Comparison of ENCODE assay signal across 13 cellular contexts in the genomic region with DNA sequence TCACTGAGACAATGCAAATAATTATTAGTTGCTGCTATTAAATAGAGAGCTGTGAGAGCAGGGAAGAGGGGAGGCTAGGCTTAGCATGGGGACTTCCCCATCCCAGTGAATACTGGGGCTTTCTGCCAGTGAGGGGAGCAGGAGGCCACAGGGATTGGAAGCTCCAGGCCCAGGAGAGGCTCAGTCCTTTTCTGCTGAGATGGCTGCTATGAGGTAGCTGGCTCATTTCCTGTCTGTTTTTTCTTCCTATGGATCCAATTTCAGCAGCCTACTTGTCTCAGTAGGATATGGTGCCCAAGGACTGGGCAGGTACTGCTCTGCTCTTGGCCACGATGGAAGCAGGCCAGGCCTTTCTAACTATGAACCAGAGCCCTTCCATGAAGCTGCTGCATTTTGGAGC. TPM values are rescaled to one million over a fixed set of nuclear protein-coding genes. Genes with fewer than 3 reads are reported as not detected.
DNase-seq lines count a peak whose midpoint lies in the region; ATAC-seq and TF ChIP-seq lines count a peak whose summit lies in the region.
"Had no signal": no experiment of that assay in that cellular context is flagged by ENCODE, and none has a peak within 500 bp of the region (broad histone marks: within the 10 kb centered on the region; RNA-seq: fewer than 3 reads in every experiment).

No MANE protein-coding gene starts in this region.

- H3K9me3 Mint-ChIP-seq in activated naive CD8-positive, alpha-beta T cell treated with anti-CD3 and anti-CD28 coated beads for 36 hours = no peaks in the 10 kb centered on the region
- H3K9me3 Mint-ChIP-seq in activated naive CD8-positive, alpha-beta T cell treated with anti-CD3 and anti-CD28 coated beads, Interleukin-2, amount 50 U/mL, for 24 hours = no peaks in the 10 kb centered on the region
- H3K9me3 Mint-ChIP-seq in natural killer cell treated with Interleukin-12 subunit alpha and Interleukin-12 subunit beta and Interleukin-15 and Interleukin-18, amount 100 ng/mL, for 72 hours = no peaks in the 10 kb centered on the region
- H3K9me3 Mint-ChIP-seq in Calu3 (ENCODE audit: low read depth, unreplicated experiment) = no peaks in the 10 kb centered on the region

- CTCF ChIA-PET in Calu3 (lab: Charles Lee) = interaction anchor here (1.2 to 1.5 kb wide), 2 partner anchors 9 to 21 kb away, joined by 9 to 10 read pairs; a partner anchor contains a TSS

- intact Hi-C loops in Calu3 (cut with micrococcal nuclease; ENCODE audit: unreplicated experiment) = loop anchor here (5.0 kb wide), 2 partner anchors 59 to 101 kb away; a partner anchor contains a TSS

- peak overlapping the region; percentile 84 for H3K27ac ChIP-seq in SK-N-MC

- peaks cover 20% of the 10 kb centered on the region for H3K4me1 Mint-ChIP-seq in activated naive CD8-positive, alpha-beta T cell treated with anti-CD3 and anti-CD28 coated beads for 36 hours
- H3K4me1 Mint-ChIP-seq in activated naive CD8-positive, alpha-beta T cell treated with anti-CD3 and anti-CD28 coated beads, Interleukin-2, amount 50 U/mL, for 24 hours = peaks cover 19% of the 10 kb centered on the region
- H3K4me1 Mint-ChIP-seq in natural killer cell treated with Interleukin-12 subunit alpha and Interleukin-12 subunit beta and Interleukin-15 and Interleukin-18, amount 100 ng/mL, for 72 hours (ENCODE audit: low read depth in 2 of 2) = peaks cover 8 to 11% of the 10 kb centered on the region in 2 donors
- no peaks in the 10 kb centered on the region for H3K4me1 Mint-ChIP-seq in Calu3 (ENCODE audit: low read depth, unreplicated experiment)

- peaks cover 21% of the 10 kb centered on the region for H3K36me3 Mint-ChIP-seq in activated naive CD8-positive, alpha-beta T cell treated with anti-CD3 and anti-CD28 coated beads for 36 hours
- peaks cover 20% of the 10 kb centered on the region for H3K36me3 Mint-ChIP-seq in activated naive CD8-positive, alpha-beta T cell treated with anti-CD3 and anti-CD28 coated beads, Interleukin-2, amount 50 U/mL, for 24 hours (ENCODE audit: low read depth)
- H3K36me3 Mint-ChIP-seq in natural killer cell treated with Interleukin-12 subunit alpha and Interleukin-12 subunit beta and Interleukin-15 and Interleukin-18, amount 100 ng/mL, for 72 hours = peaks cover 3% of the 10 kb centered on the region
- H3K36me3 Mint-ChIP-seq in Calu3 (ENCODE audit: insufficient read depth, unreplicated experiment) = peaks cover 24% of the 10 kb centered on the region

- H3K36me3 ChIP-seq in SK-N-MC (ENCODE audit: insufficient read depth, low read length) = peaks cover 54% of the 10 kb centered on the region

- H3K4me3 Mint-ChIP-seq in activated naive CD8-positive, alpha-beta T cell treated with anti-CD3 and anti-CD28 coated beads for 36 hours = no peak overlapping the region
- no peak overlapping the region for H3K4me3 Mint-ChIP-seq in activated naive CD8-positive, alpha-beta T cell treated with anti-CD3 and anti-CD28 coated beads, Interleukin-2, amount 50 U/mL, for 24 hours
- H3K4me3 Mint-ChIP-seq in natural killer cell treated with Interleukin-12 subunit alpha and Interleukin-12 subunit beta and Interleukin-15 and Interleukin-18, amount 100 ng/mL, for 72 hours = no peak overlapping the region
- H3K4me3 Mint-ChIP-seq in Calu3 (ENCODE audit: low read depth, unreplicated experiment) = no peak overlapping the region

- BruUV-seq in Calu3 (replicated peaks; lab: Mats Ljungman, UMichigan) = no TSS peak

- no peak overlapping the region for H3K4me3 ChIP-seq in SK-N-MC
- no peak overlapping the region for H3K4me3 ChIP-seq in fibroblast of pulmonary artery (replicated peaks; ENCODE audit: low read depth, low read length)

- ATAC-seq in activated naive CD8-positive, alpha-beta T cell treated with anti-CD3 and anti-CD28 coated beads, Interleukin-2, amount 50 U/mL, for 24 hours = no peak
- no peak for ATAC-seq in natural killer cell treated with Interleukin-12 subunit alpha and Interleukin-12 subunit beta and Interleukin-15 and Interleukin-18, amount 100 ng/mL, for 72 hours

- H3K9ac ChIP-seq in SK-N-MC (ENCODE audit: insufficient read length) = peak overlapping the region; percentile 14

- TF ChIP-seq CTCF in fibroblast of pulmonary artery (IDR thresholded peaks at IDR 0.05; ENCODE audit: low read length, missing control alignments) (no peak), Calu3 (IDR thresholded peaks at IDR 0.05; ENCODE audit: unreplicated experiment) (no peak)

- H3K27me3 Mint-ChIP-seq in activated naive CD8-positive, alpha-beta T cell treated with anti-CD3 and anti-CD28 coated beads for 36 hours = no peaks in the 10 kb centered on the region
- no peaks in the 10 kb centered on the region for H3K27me3 Mint-ChIP-seq in activated naive CD8-positive, alpha-beta T cell treated with anti-CD3 and anti-CD28 coated beads, Interleukin-2, amount 50 U/mL, for 24 hours
- H3K27me3 Mint-ChIP-seq in natural killer cell treated with Interleukin-12 subunit alpha and Interleukin-12 subunit beta and Interleukin-15 and Interleukin-18, amount 100 ng/mL, for 72 hours = no peaks in the 10 kb centered on the region
- H3K27me3 Mint-ChIP-seq in Calu3 (ENCODE audit: unreplicated experiment) = no peaks in the 10 kb centered on the region

- DNase-seq in activated naive CD8-positive, alpha-beta T cell treated with anti-CD3 and anti-CD28 coated beads for 36 hours = no peak
- no peak for DNase-seq in activated naive CD8-positive, alpha-beta T cell treated with anti-CD3 and anti-CD28 coated beads, Interleukin-2, amount 50 U/mL, for 24 hours
- DNase-seq in SK-N-MC (ENCODE audit: low read depth, low spot score) (no peak), fibroblast of pulmonary artery (ENCODE audit: low read depth) (peak; percentile 48), KG1 (lab: John Stamatoyannopoulos, UW) (no peak), Calu3 (no peak), GF-D8 (lab: John Stamatoyannopoulos, UW) (no peak)
- no peak for DNase-seq in natural killer cell treated with Interleukin-12 subunit alpha and Interleukin-12 subunit beta and Interleukin-15 and Interleukin-18, amount 100 ng/mL, for 72 hours (ENCODE audit: low spot score)
- DNase-seq: activated gamma-delta T cell treated with Interleukin-2 at 50 U/mL for 16 hours, H7, NCI-H2081, retina, T1000 had no signal

- H3K27ac Mint-ChIP-seq in activated naive CD8-positive, alpha-beta T cell treated with anti-CD3 and anti-CD28 coated beads for 36 hours = peak overlapping the region; percentile 35
- no peak overlapping the region for H3K27ac Mint-ChIP-seq in activated naive CD8-positive, alpha-beta T cell treated with anti-CD3 and anti-CD28 coated beads, Interleukin-2, amount 50 U/mL, for 24 hours
- H3K27ac Mint-ChIP-seq in natural killer cell treated with Interleukin-12 subunit alpha and Interleukin-12 subunit beta and Interleukin-15 and Interleukin-18, amount 100 ng/mL, for 72 hours = no peak overlapping the region
- H3K27ac Mint-ChIP-seq in Calu3 (ENCODE audit: unreplicated experiment) = no peak overlapping the region

- no peaks in the 10 kb centered on the region for H3K9me3 ChIP-seq in SK-N-MC (ENCODE audit: low read depth, low read length)

RNA-seq across cellular contexts. Expression of a gene that starts 10.0 kb away (rescaled TPM):
- 100 to 1,000 TPM; 501 to 504 TPM for total RNA-seq in activated naive CD8-positive, alpha-beta T cell treated with anti-CD3 and anti-CD28 coated beads for 36 hours
- total RNA-seq in natural killer cell treated with Interleukin-12 subunit alpha and Interleukin-12 subunit beta and Interleukin-15 and Interleukin-18, amount 100 ng/mL, for 72 hours = 100 to 1,000 TPM; 142 to 259 TPM
- total RNA-seq in Calu3 (2022) = 205 and 242 TPM in 2 replicates

RNA-seq across cellular contexts. Expression of a gene that starts 20.8 kb away (rescaled TPM):
- total RNA-seq in activated naive CD8-positive, alpha-beta T cell treated with anti-CD3 and anti-CD28 coated beads for 36 hours = 1 to 10 TPM; 8.6 to 9.2 TPM
- 1 to 10 TPM; 5.2 to 6.3 TPM for total RNA-seq in natural killer cell treated with Interleukin-12 subunit alpha and Interleukin-12 subunit beta and Interleukin-15 and Interleukin-18, amount 100 ng/mL, for 72 hours
- 13.6 and 15.9 TPM in 2 replicates for total RNA-seq in Calu3 (2022)

RNA-seq across cellular contexts. Expression of a gene that starts 37.0 kb away (rescaled TPM):
- total RNA-seq in activated naive CD8-positive, alpha-beta T cell treated with anti-CD3 and anti-CD28 coated beads for 36 hours = 10 to 100 TPM; 12.1 to 15.1 TPM
- total RNA-seq in natural killer cell treated with Interleukin-12 subunit alpha and Interleukin-12 subunit beta and Interleukin-15 and Interleukin-18, amount 100 ng/mL, for 72 hours = 10 to 100 TPM in 1 of 2 donors, 1 to 10 TPM in 1; 4.2 to 15.1 TPM
- total RNA-seq in Calu3 (2022) = 7.7 and 10.6 TPM in 2 replicates
